1 cellular context compared by ENCODE assay signal in the genomic region with DNA sequence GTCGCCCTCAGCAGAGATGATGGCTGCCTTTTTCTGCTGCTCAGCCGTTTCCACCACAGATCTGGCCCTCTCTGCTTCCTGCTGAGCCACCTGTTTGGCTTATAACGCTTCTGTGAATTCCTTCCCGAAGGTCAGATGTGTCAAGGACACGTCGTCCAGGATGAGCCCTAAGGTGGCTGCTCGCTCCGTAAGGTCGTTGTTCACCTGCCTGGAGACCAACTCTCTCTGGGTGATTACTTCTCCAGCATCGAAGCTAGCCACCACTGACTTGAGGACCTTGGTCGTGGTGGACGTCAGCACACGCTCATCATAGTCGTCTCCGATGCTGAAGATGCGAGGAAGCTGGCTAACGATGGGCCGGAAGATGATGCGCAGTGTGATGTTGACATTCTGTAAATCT.
TF ChIP-seq lines count a peak whose summit lies in the region.

No MANE protein-coding gene starts in this region.

TF ChIP-seq in H1, 55 proteins besides CTCF, POLR2A, EP300 and RAD21 (continued from another document):
- TF ChIP-seq ZNF274 (IDR thresholded peaks at IDR 0.05; ENCODE audit: borderline replicate concordance, extremely low read depth, low read length): no peak
- no peak for TF ChIP-seq JUND (IDR thresholded peaks at IDR 0.05; ENCODE audit: low read length)
- no peak for TF ChIP-seq SAP30 (IDR thresholded peaks at IDR 0.05; ENCODE audit: insufficient read depth, insufficient replicate concordance, low read length)
- TF ChIP-seq PHF8 (conservative IDR thresholded peaks at IDR 0.05; ENCODE audit: low read depth, low read length): no peak
- no peak for TF ChIP-seq SP2 (IDR thresholded peaks at IDR 0.05; ENCODE audit: low read length)
- TF ChIP-seq ASH2L (IDR thresholded peaks at IDR 0.05; ENCODE audit: low read length): no peak
- TF ChIP-seq CEBPB (IDR thresholded peaks at IDR 0.05; ENCODE audit: low read depth, low read length): no peak
